19 cellular contexts compared by ENCODE assay signal in genomic region chr20:22577515-22578220, GRCh38. TPM values are rescaled to one million over a fixed set of nuclear protein-coding genes. Genes with fewer than 3 reads are reported as not detected.
DNase-seq lines count a peak whose midpoint lies in the region; ATAC-seq and TF ChIP-seq lines count a peak whose summit lies in the region.
"Had no signal": no experiment of that assay in that cellular context is flagged by ENCODE, and none has a peak within 500 bp of the region (broad histone marks: within the 10 kb centered on the region; RNA-seq: fewer than 3 reads in every experiment).

No MANE protein-coding gene starts in this region.

- H3K9ac ChIP-seq in iPS-15b (ENCODE audit: low read depth, low read length): no peak overlapping the region

- TF ChIP-seq CTCF in osteocyte (IDR thresholded peaks at IDR 0.05) (no peak), A673 (conservative IDR thresholded peaks at IDR 0.05; ENCODE audit: low read depth, low read length) (no peak), left ventricle myocardium inferior (IDR thresholded peaks at IDR 0.05; ENCODE audit: borderline replicate concordance) (no peak)

- POLR2A ChIA-PET in A673 (lab: Charles Lee; ENCODE audit: low non-redundant PET): no interaction called here

- H3K36me3 ChIP-seq in iPS-15b (ENCODE audit: control insufficient read depth, insufficient read depth, low read length): no peaks in the 10 kb centered on the region
- no peaks in the 10 kb centered on the region for H3K36me3 ChIP-seq in A673 (ENCODE audit: insufficient read depth, low read length, poor library complexity, severe bottlenecking)
- no peaks in the 10 kb centered on the region for H3K36me3 ChIP-seq in left ventricle myocardium inferior

- H3K9me3 ChIP-seq in iPS-15b (ENCODE audit: control insufficient read depth, insufficient read depth, low read length) (no peaks in the 10 kb centered on the region), A673 (ENCODE audit: low read depth, low read length, poor library complexity, severe bottlenecking) (no peaks in the 10 kb centered on the region), left ventricle myocardium inferior (replicated peaks) (no peaks in the 10 kb centered on the region)

- CTCF ChIA-PET in A673 (lab: Charles Lee): no interaction called here

- H3K27me3 Mint-ChIP-seq in osteocyte (ENCODE audit: unreplicated experiment): peaks cover 88% of the 10 kb centered on the region

- H3K9me3 Mint-ChIP-seq in osteocyte (ENCODE audit: unreplicated experiment): no peaks in the 10 kb centered on the region
- H3K9me3 Mint-ChIP-seq: activated naive CD4-positive, alpha-beta T cell treated with anti-CD3 and anti-CD28 coated beads, Interleukin-2, amount 10 ng/mL, durations not matched to agents 7 days and 5 days; neural crest cell; stimulated activated naive CD8-positive, alpha-beta T cell treated with anti-CD3 and anti-CD28 coated beads, Interleukin-15, Interleukin-2, amounts not matched to agents 100 ng/mL and 50 ng/mL, for 24 hours had no signal

- no peaks in the 10 kb centered on the region for H3K36me3 Mint-ChIP-seq in osteocyte (ENCODE audit: unreplicated experiment)

- DNase-seq in Daoy (ENCODE audit: low read depth): peak; percentile 49
- DNase-seq in NCI-H69 (lab: John Stamatoyannopoulos, UW): peak; percentile 93
- peak; percentile 80 for DNase-seq in osteocyte (ENCODE audit: extremely low spot score, unreplicated experiment)
- DNase-seq in A673 (ENCODE audit: low spot score): no peak
- DNase-seq in germinal center (ENCODE audit: low spot score): no peak
- DNase-seq in left ventricle myocardium inferior: no peak
- DNase-seq: activated naive CD4-positive, alpha-beta T cell treated with anti-CD3 and anti-CD28 coated beads, Interleukin-2, amount 10 ng/mL, durations not matched to agents 7 days and 5 days; caudate nucleus; GF-D8; islet precursor cell; NCI-H2029 treated with DMSO at 0.1 percent for 48 hours; SIG-M5 had no signal

- BruUV-seq in A673 (replicated peaks; lab: Mats Ljungman, UMichigan): no TSS peak

- intact Hi-C loops in A673 (cut with micrococcal nuclease; ENCODE audit: unreplicated experiment): no loop called here
- intact Hi-C loops in left ventricle myocardium inferior (cut with micrococcal nuclease): no loop called here

- H3K4me1 ChIP-seq in iPS-15b (ENCODE audit: control insufficient read depth, insufficient read depth, low read length): peaks cover 44% of the 10 kb centered on the region
- no peaks in the 10 kb centered on the region for H3K4me1 ChIP-seq in A673 (ENCODE audit: insufficient read depth, low read length, poor library complexity, severe bottlenecking)
- H3K4me1 ChIP-seq in left ventricle myocardium inferior: peaks cover 28% of the 10 kb centered on the region

- peaks cover 95% of the 10 kb centered on the region for H3K27me3 ChIP-seq in iPS-15b (ENCODE audit: control insufficient read depth, insufficient read depth, low read length)
- H3K27me3 ChIP-seq in A673 (replicated peaks; ENCODE audit: insufficient read depth, low read depth, low read length, poor library complexity): peaks cover 100% of the 10 kb centered on the region
- peaks cover 99% of the 10 kb centered on the region for H3K27me3 ChIP-seq in left ventricle myocardium inferior (ENCODE audit: low read depth)

- H3K27ac Mint-ChIP-seq in osteocyte (ENCODE audit: unreplicated experiment): no peak overlapping the region
- H3K27ac Mint-ChIP-seq: stimulated activated naive CD8-positive, alpha-beta T cell treated with anti-CD3 and anti-CD28 coated beads, Interleukin-15, Interleukin-2, amounts not matched to agents 100 ng/mL and 50 ng/mL, for 24 hours had no signal

- no peak for ATAC-seq in HG03135 (IDR thresholded peaks at IDR 0.05; ENCODE audit: unreplicated experiment)

- no peak overlapping the region for H3K4me3 Mint-ChIP-seq in osteocyte (ENCODE audit: unreplicated experiment)
- H3K4me3 Mint-ChIP-seq: activated naive CD4-positive, alpha-beta T cell treated with anti-CD3 and anti-CD28 coated beads, Interleukin-2, amount 10 ng/mL, durations not matched to agents 7 days and 5 days; neural crest cell; stimulated activated naive CD8-positive, alpha-beta T cell treated with anti-CD3 and anti-CD28 coated beads, Interleukin-15, Interleukin-2, amounts not matched to agents 100 ng/mL and 50 ng/mL, for 24 hours had no signal

- peaks cover 20% of the 10 kb centered on the region for H3K4me1 Mint-ChIP-seq in osteocyte (ENCODE audit: unreplicated experiment)
- H3K4me1 Mint-ChIP-seq: neural crest cell had no signal

- no peak overlapping the region for H3K27ac ChIP-seq in A673 (ENCODE audit: low read depth, low read length, poor library complexity, severe bottlenecking)
- H3K27ac ChIP-seq in left ventricle myocardium inferior (replicated peaks): no peak overlapping the region
- H3K27ac ChIP-seq: skin epidermis had no signal

- H3K4me3 ChIP-seq in iPS-15b (ENCODE audit: low read depth, low read length) (peak overlapping the region; percentile 37), A673 (ENCODE audit: low read depth, low read length, poor library complexity, severe bottlenecking) (no peak overlapping the region), left ventricle myocardium inferior (no peak overlapping the region)
- H3K4me3 ChIP-seq: skin epidermis had no signal

RNA-seq across cellular contexts. Expression of gene FOXA2, which starts 6.7 kb away (rescaled TPM):
- total RNA-seq in Daoy (2014; rRNA removed; shearing (Covaris generic)): 0.33 and 0.57 TPM in 2 replicates
- total RNA-seq in osteocyte (not detected in 2 replicates), A673 (2021) (not detected in 2 replicates), left ventricle myocardium inferior (not detected)
- total RNA-seq: glomerular endothelial cell, M059J had no signal

Comparison
In these comparisons a context has a peak if more than half of its experiments do, and no peak if none do; other contexts are left out.
1. DNase-seq: peak in Daoy (single experiment), NCI-H69 (single experiment) and osteocyte (single experiment); none in A673 (single experiment), germinal center (single experiment) and left ventricle myocardium inferior (single experiment).